ENCODE assay signal across 29 cellular contexts in the genomic region with DNA sequence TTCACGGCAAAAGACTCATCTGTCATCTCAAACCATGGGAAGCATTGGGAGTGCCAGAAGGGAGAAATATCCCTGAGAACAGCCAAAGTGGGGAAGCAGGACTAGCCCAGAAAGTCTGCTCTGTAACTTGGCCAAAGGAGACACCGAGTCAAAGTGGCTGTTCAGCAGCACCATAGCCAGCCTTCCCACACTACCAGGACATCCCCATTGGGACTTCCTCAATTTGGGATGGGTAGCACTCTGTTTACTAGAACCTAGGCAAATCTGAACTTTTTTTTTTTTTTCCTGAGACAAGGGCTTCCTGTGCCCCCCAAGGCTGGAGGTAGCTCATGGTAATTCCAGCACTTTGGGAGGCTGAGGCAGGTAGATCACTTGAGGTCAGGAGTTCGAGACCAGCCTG.
"Had no signal": no experiment of that assay in that cellular context is flagged by ENCODE, and none has a peak within 500 bp of the region (broad histone marks: within the 10 kb centered on the region; RNA-seq: fewer than 3 reads in every experiment).

No MANE protein-coding gene starts in this region.

- H3K4me3 Mint-ChIP-seq: activated B cell treated with CpG ODN at 0.5 μM for 24 hours; activated CD4-positive, alpha-beta memory T cell treated with anti-CD3 and anti-CD28 coated beads, Interleukin-2, amount 10 ng/mL, durations not matched to agents 7 days and 5 days; activated naive CD4-positive, alpha-beta T cell treated with anti-CD3 and anti-CD28 coated beads, Interleukin-2, amount 50 U/mL, for 24 hours; activated naive CD8-positive, alpha-beta T cell treated with anti-CD3 and anti-CD28 coated beads, Interleukin-2, amount 10 ng/mL, durations not matched to agents 7 days and 5 days; activated T-cell treated with anti-CD3 and anti-CD28 coated beads, Interleukin-2, amount 50 U/mL, for 24 hours; central memory CD8-positive, alpha-beta T cell; T-helper 1 cell treated with Interleukin-12 subunit alpha and Interleukin-12 subunit beta and Interleukin-4 antibody, amounts not matched to agents 30 μg/mL and 1 μg/mL, for 36 hours; T-helper 2 cell treated with Interferon-gamma antibody and Interleukin-4, amounts not matched to agents 5 μg/mL and 100 μg/mL, for 36 hours had no signal

- H3K9me3 ChIP-seq: Peyer's patch, SJSA1, SK-N-SH had no signal

- H3K27me3 ChIP-seq: brain microvascular endothelial cell, Peyer's patch, SJSA1 had no signal

- H3K4me3 ChIP-seq: Peyer's patch, SJSA1 had no signal

- ATAC-seq: PC-3 had no signal

- DNase-seq: activated B cell treated with CpG ODN at 0.5 μM for 24 hours; activated CD4-positive, alpha-beta memory T cell treated with anti-CD3 and anti-CD28 coated beads, Interleukin-2, amount 10 ng/mL, durations not matched to agents 7 days and 5 days; activated CD4-positive, alpha-beta T cell treated with anti-CD3 and anti-CD28 coated beads for 4 hours; activated CD4-positive, CD25-positive, alpha-beta regulatory T cell treated with anti-CD3 and anti-CD28 coated beads, Interleukin-2, amount 50 U/mL, for 72 hours; activated CD8-positive, alpha-beta memory T cell treated with anti-CD3 and anti-CD28 coated beads for 24 hours; activated gamma-delta T cell; activated naive CD4-positive, alpha-beta T cell treated with Interleukin-2 at 50 U/mL for 16 hours; activated naive CD8-positive, alpha-beta T cell treated with anti-CD3 and anti-CD28 coated beads, Interleukin-2, amount 10 ng/mL, durations not matched to agents 7 days and 5 days; activated T-cell treated with anti-CD3 and anti-CD28 coated beads, Interleukin-2, amount 50 U/mL, for 24 hours; brain microvascular endothelial cell; MM.1S; NCI-H1092; NCI-H1436 treated with DMSO at 0.1 percent for 48 hours; NCI-H1694 treated with DMSO at 0.1 percent for 48 hours; NCI-H2029; NCI-H345; NCI-H524 treated with DMSO at 0.1 percent for 48 hours; PC-3; Peyer's patch; RPMI8226; SHP77 treated with DMSO at 0.1 percent for 48 hours; SK-N-SH had no signal

- H3K36me3 Mint-ChIP-seq: activated naive CD4-positive, alpha-beta T cell treated with anti-CD3 and anti-CD28 coated beads, Interleukin-2, amount 50 U/mL, for 24 hours; activated naive CD8-positive, alpha-beta T cell treated with anti-CD3 and anti-CD28 coated beads, Interleukin-2, amount 10 ng/mL, durations not matched to agents 7 days and 5 days had no signal

- H3K4me1 ChIP-seq: Peyer's patch, SJSA1 had no signal

- H3K36me3 ChIP-seq: Peyer's patch had no signal

- H3K9me3 Mint-ChIP-seq: activated B cell treated with CpG ODN at 0.5 μM for 24 hours; activated CD4-positive, alpha-beta memory T cell treated with anti-CD3 and anti-CD28 coated beads, Interleukin-2, amount 10 ng/mL, durations not matched to agents 7 days and 5 days; activated naive CD4-positive, alpha-beta T cell treated with anti-CD3 and anti-CD28 coated beads, Interleukin-2, amount 50 U/mL, for 24 hours; central memory CD8-positive, alpha-beta T cell; T-helper 2 cell treated with Interferon-gamma antibody and Interleukin-4, amounts not matched to agents 5 μg/mL and 100 μg/mL, for 36 hours had no signal

- H3K27ac Mint-ChIP-seq: activated B cell treated with CpG ODN at 0.5 μM for 24 hours; activated CD4-positive, alpha-beta memory T cell treated with anti-CD3 and anti-CD28 coated beads, Interleukin-2, amount 10 ng/mL, durations not matched to agents 7 days and 5 days; activated naive CD4-positive, alpha-beta T cell treated with anti-CD3 and anti-CD28 coated beads, Interleukin-2, amount 50 U/mL, for 24 hours; activated naive CD8-positive, alpha-beta T cell treated with anti-CD3 and anti-CD28 coated beads, Interleukin-2, amount 10 ng/mL, durations not matched to agents 7 days and 5 days; activated T-cell treated with anti-CD3 and anti-CD28 coated beads, Interleukin-2, amount 50 U/mL, for 24 hours; activated T-helper 2 cell treated with anti-CD3 and anti-CD28 coated beads, Interferon-gamma antibody, Interleukin-2, Interleukin-4, amounts not matched to agents 10 μg/mL and 5 μg/mL and 100 μg/mL, durations not matched to agents 14 hours and 24 hours and 36 hours; T-helper 1 cell treated with Interleukin-12 subunit alpha and Interleukin-12 subunit beta and Interleukin-4 antibody, amounts not matched to agents 30 μg/mL and 1 μg/mL, for 36 hours; T-helper 2 cell treated with Interferon-gamma antibody and Interleukin-4, amounts not matched to agents 5 μg/mL and 100 μg/mL, for 36 hours had no signal

- H3K4me1 Mint-ChIP-seq: activated B cell treated with CpG ODN at 0.5 μM for 24 hours; activated CD4-positive, alpha-beta memory T cell treated with anti-CD3 and anti-CD28 coated beads, Interleukin-2, amount 10 ng/mL, durations not matched to agents 7 days and 5 days; activated naive CD4-positive, alpha-beta T cell treated with anti-CD3 and anti-CD28 coated beads, Interleukin-2, amount 50 U/mL, for 24 hours; activated naive CD8-positive, alpha-beta T cell treated with anti-CD3 and anti-CD28 coated beads, Interleukin-2, amount 10 ng/mL, durations not matched to agents 7 days and 5 days; central memory CD8-positive, alpha-beta T cell had no signal

- H3K27ac ChIP-seq: brain microvascular endothelial cell, KMS-11, Peyer's patch, SJSA1 had no signal
